23 cellular contexts compared by ENCODE assay signal in genomic region chr4:26984896-26985295, GRCh38.
"Had no signal": no experiment of that assay in that cellular context is flagged by ENCODE, and none has a peak within 500 bp of the region (broad histone marks: within the 10 kb centered on the region; RNA-seq: fewer than 3 reads in every experiment).

No MANE protein-coding gene starts in this region.

- H3K9me3 Mint-ChIP-seq: activated T-cell treated with anti-CD3 and anti-CD28 coated beads, Interleukin-2, amount 50 U/mL, for 24 hours; activated T-helper 17 cell treated with anti-CD3 and anti-CD28 coated beads, Interleukin-2, amount 50 U/mL, for 72 hours; naive thymus-derived CD8-positive, alpha-beta T cell; stimulated activated naive CD8-positive, alpha-beta T cell treated with anti-CD3 and anti-CD28 coated beads, Interleukin-15, amount 100 ng/mL, for 72 hours; WTC11 had no signal

- H3K27ac ChIP-seq: foreskin keratinocyte, lower lobe of right lung, neutrophil, pancreas, tibial artery had no signal

- H3K4me3 Mint-ChIP-seq: activated CD4-positive, alpha-beta T cell treated with anti-CD3 and anti-CD28 coated beads for 36 hours; stimulated activated naive CD8-positive, alpha-beta T cell treated with anti-CD3 and anti-CD28 coated beads, Interleukin-15, amount 100 ng/mL, for 72 hours; WTC11 had no signal

- H3K4me1 ChIP-seq: tibial artery had no signal

- H3K27me3 Mint-ChIP-seq: activated CD4-positive, alpha-beta T cell treated with anti-CD3 and anti-CD28 coated beads for 36 hours; activated T-cell treated with anti-CD3 and anti-CD28 coated beads, Interleukin-2, amount 50 U/mL, for 24 hours; activated T-helper 17 cell treated with anti-CD3 and anti-CD28 coated beads, Interleukin-2, amount 50 U/mL, for 72 hours; naive thymus-derived CD8-positive, alpha-beta T cell; stimulated activated naive CD8-positive, alpha-beta T cell treated with anti-CD3 and anti-CD28 coated beads, Interleukin-15, amount 100 ng/mL, for 72 hours had no signal

- H3K4me3 ChIP-seq: lower lobe of right lung, mucosa of descending colon, pancreas, tibial artery had no signal

- H3K27ac Mint-ChIP-seq: activated CD4-positive, alpha-beta T cell treated with anti-CD3 and anti-CD28 coated beads for 36 hours; activated T-cell treated with anti-CD3 and anti-CD28 coated beads, Interleukin-2, amount 50 U/mL, for 24 hours; stimulated activated naive CD8-positive, alpha-beta T cell treated with anti-CD3 and anti-CD28 coated beads, Interleukin-15, amount 100 ng/mL, for 72 hours; WTC11 had no signal

- H3K9me3 ChIP-seq: lower lobe of right lung, mucosa of descending colon, neutrophil, pancreas, tibial artery had no signal

- H3K36me3 ChIP-seq: lower lobe of right lung, neutrophil, pancreas, tibial artery had no signal

- DNase-seq: activated CD4-positive, alpha-beta T cell treated with anti-CD3 and anti-CD28 coated beads for 36 hours; activated CD4-positive, alpha-beta T cell treated with anti-CD3 and anti-CD28 coated beads, Interleukin-2, amount 50 U/mL, for 4 hours; activated CD8-positive, alpha-beta memory T cell treated with anti-CD3 and anti-CD28 coated beads for 24 hours; activated CD8-positive, alpha-beta memory T cell treated with anti-CD3 and anti-CD28 coated beads, Interleukin-2, amount 50 U/mL, for 4 hours; activated naive CD4-positive, alpha-beta T cell; activated T-cell treated with anti-CD3 and anti-CD28 coated beads, Interleukin-2, amount 50 U/mL, for 24 hours; effector memory CD4-positive, alpha-beta T cell; foreskin keratinocyte; kidney; lower lobe of right lung; mesendoderm; mucosa of descending colon; naive thymus-derived CD8-positive, alpha-beta T cell; pancreas; right cardiac atrium; stimulated activated CD4-positive, alpha-beta T cell treated with anti-CD3 and anti-CD28 coated beads, Interleukin-1b, Interleukin-23, amount 100 ng/mL, for 48 hours; stimulated activated naive CD8-positive, alpha-beta T cell treated with anti-CD3 and anti-CD28 coated beads, Interleukin-15, amount 100 ng/mL, for 72 hours; T-helper 1 cell; T1000; tibial artery had no signal

- H3K27me3 ChIP-seq: foreskin keratinocyte, neutrophil, pancreas, tibial artery had no signal

- H3K36me3 Mint-ChIP-seq: WTC11 had no signal
